ENCODE assay signal across 13 cellular contexts in the genomic region with DNA sequence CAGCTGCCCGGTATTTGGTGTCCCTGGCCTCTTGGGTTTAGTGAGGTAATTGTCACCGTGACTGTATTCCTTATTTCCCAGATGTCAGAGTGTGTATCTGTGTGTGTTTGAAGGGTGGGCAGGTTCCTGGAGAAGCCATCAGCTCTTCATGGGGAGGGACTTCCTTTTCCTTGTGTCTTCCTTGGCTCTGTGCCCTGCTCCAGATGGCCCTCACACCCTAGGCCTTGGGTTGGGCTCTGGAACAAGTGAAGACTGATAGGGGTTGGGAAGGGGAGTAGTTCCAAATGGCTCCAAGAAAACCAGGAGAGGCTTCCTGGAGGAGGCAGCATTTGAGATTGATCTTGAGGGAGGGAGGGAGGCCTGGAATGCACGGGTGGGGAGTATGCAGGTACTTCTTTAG. TPM values are rescaled to one million over a fixed set of nuclear protein-coding genes. Genes with fewer than 3 reads are reported as not detected.
"Had no signal": no experiment of that assay in that cellular context is flagged by ENCODE, and none has a peak within 500 bp of the region (broad histone marks: within the 10 kb centered on the region; RNA-seq: fewer than 3 reads in every experiment).

No MANE protein-coding gene starts in this region.

- DNase-seq: activated CD4-positive, alpha-beta T cell treated with anti-CD3 and anti-CD28 coated beads, Interleukin-2, amount 10 ng/mL, durations not matched to agents 7 days and 5 days; activated CD8-positive, alpha-beta memory T cell treated with anti-CD3 and anti-CD28 coated beads, Interleukin-2, amount 10 ng/mL, durations not matched to agents 7 days and 5 days; activated CD8-positive, alpha-beta T cell treated with anti-CD3 and anti-CD28 coated beads for 36 hours; activated effector memory CD4-positive, alpha-beta T cell treated with anti-CD3 and anti-CD28 coated beads, Interleukin-2, amount 50 U/mL, for 16 hours; activated naive CD4-positive, alpha-beta T cell treated with anti-CD3 and anti-CD28 coated beads, Interleukin-2, amount 10 ng/mL, durations not matched to agents 7 days and 5 days; activated T-cell treated with anti-CD3 and anti-CD28 coated beads for 4 hours; mammary epithelial cell; natural killer cell; ovary; stimulated activated CD4-positive, alpha-beta T cell treated with anti-CD3 and anti-CD28 coated beads, Interleukin-12 subunit alpha, Interleukin-12 subunit beta, amount 100 ng/mL, for 4 hours; stimulated activated CD4-positive, alpha-beta T cell treated with anti-CD3 and anti-CD28 coated beads, Interleukin-4, amount 100 ng/mL, for 4 hours; transverse colon had no signal

RNA-seq across cellular contexts. Expression of gene PRIMA1, which starts 43.8 kb away (rescaled TPM):
- total RNA-seq: activated CD4-positive, alpha-beta T cell treated with anti-CD3 and anti-CD28 coated beads, Interleukin-2, amount 10 ng/mL, durations not matched to agents 7 days and 5 days; activated CD8-positive, alpha-beta memory T cell treated with anti-CD3 and anti-CD28 coated beads, Interleukin-2, amount 10 ng/mL, durations not matched to agents 7 days and 5 days; activated CD8-positive, alpha-beta T cell treated with anti-CD3 and anti-CD28 coated beads for 36 hours; chondrocyte; natural killer cell had no signal
